8 cellular contexts compared by ENCODE assay signal in genomic region chr14:92135269-92135668, GRCh38. TPM values are rescaled to one million over a fixed set of nuclear protein-coding genes. Genes with fewer than 3 reads are reported as not detected.
DNase-seq lines count a peak whose midpoint lies in the region; ATAC-seq, FAIRE-seq and TF ChIP-seq lines count a peak whose summit lies in the region.

No MANE protein-coding gene starts in this region.

- TF ChIP-seq RAD21 in neural cell (conservative IDR thresholded peaks at IDR 0.05) = peak; percentile 90

- no peaks in the 10 kb centered on the region for H3K79me2 ChIP-seq in neural cell (replicated peaks; ENCODE audit: insufficient read depth, low read length)

- TF ChIP-seq CTCF in NB4 (IDR thresholded peaks at IDR 0.05; ENCODE audit: low read depth, low read length) (peak; percentile 26), cardiac fibroblast (IDR thresholded peaks at IDR 0.05; ENCODE audit: low read depth, low read length) (peak; percentile 48), neural cell (IDR thresholded peaks at IDR 0.05; ENCODE audit: poor library complexity, severe bottlenecking) (peak; percentile 87)

- H3K9me3 ChIP-seq in neural cell (ENCODE audit: low read length) = no peaks in the 10 kb centered on the region

- no peak for ATAC-seq in HG03469 (IDR thresholded peaks at IDR 0.05; ENCODE audit: unreplicated experiment)
- ATAC-seq in HG02610 (IDR thresholded peaks at IDR 0.05; ENCODE audit: unreplicated experiment) = no peak

- H4K20me1 ChIP-seq in neural cell (ENCODE audit: insufficient read depth) = no peaks in the 10 kb centered on the region

- H3K4me2 ChIP-seq in neural cell (ENCODE audit: low read length) = no peak overlapping the region

- H2AFZ ChIP-seq in neural cell (ENCODE audit: low read depth, low read length) = no peak overlapping the region

- H3K9me2 ChIP-seq in neural cell (ENCODE audit: insufficient read depth, low read length) = no peaks in the 10 kb centered on the region

- H3K27me3 ChIP-seq in neural cell (ENCODE audit: insufficient read depth, low read depth, low read length) = no peaks in the 10 kb centered on the region

- no peak overlapping the region for H3K27ac ChIP-seq in neural cell (ENCODE audit: low read length)

- no peaks in the 10 kb centered on the region for H3K36me3 ChIP-seq in neural cell (ENCODE audit: insufficient read depth, low read length)

- DNase-seq in EH (ENCODE audit: low read depth) (peak; percentile 53), NB4 (ENCODE audit: low read depth) (peak; percentile 27), cardiac fibroblast (ENCODE audit: low read depth in 2 of 2) (peak; percentile 63 to 67), GM19239 (ENCODE audit: insufficient read length, low spot score) (no peak)
- DNase-seq in stimulated activated CD4-positive, alpha-beta T cell treated with anti-CD3 and anti-CD28 coated beads, Interleukin-1b, Interleukin-23, amount 100 ng/mL, for 48 hours = no peak

- H3F3A ChIP-seq in neural cell (ENCODE audit: insufficient read depth, low read length, poor library complexity, severe bottlenecking) = no peaks in the 10 kb centered on the region

- H3K4me3 ChIP-seq in NB4 (ENCODE audit: low read depth, low read length) (no peak overlapping the region), cardiac fibroblast (replicated peaks in 1 of 2; ENCODE audit: low read depth in 2 of 2, low read length in 2 of 2) (no peak overlapping the region), neural cell (ENCODE audit: low read length) (no peak overlapping the region)

- no peak for TF ChIP-seq EP300 in neural cell (conservative IDR thresholded peaks at IDR 0.05; ENCODE audit: poor library complexity, severe bottlenecking)

- no peak overlapping the region for H3K9ac ChIP-seq in neural cell (ENCODE audit: low read length)

- no peak for FAIRE-seq in GM19239 (lab: Jason Lieb, UNC)

- no peak for TF ChIP-seq POLR2A in NB4 (IDR thresholded peaks at IDR 0.05; ENCODE audit: extremely low read depth, insufficient read length)

TF ChIP-seq in neural cell, 6 proteins besides CTCF, POLR2A, EP300 and RAD21:
- TF ChIP-seq POLR2AphosphoS5 (IDR thresholded peaks at IDR 0.05) (no peak), SMC3 (conservative IDR thresholded peaks at IDR 0.05; ENCODE audit: poor library complexity) (peak; percentile 92)
TF ChIP-seq in neural cell: peak in this region for 1.

RNA-seq across cellular contexts. Expression of gene CPSF2, which starts 13.5 kb away (rescaled TPM):
- polyA plus RNA-seq in neural cell = 18.5 and 20.4 TPM in 2 replicates
- 36.8 and 43.5 TPM in 2 replicates for polyA minus RNA-seq in neural cell

RNA-seq across cellular contexts. Expression of gene NDUFB1, which starts 13.8 kb away (rescaled TPM):
- 1,184 and 1,224 TPM in 2 replicates for polyA plus RNA-seq in neural cell
- 87.5 and 107 TPM in 2 replicates for polyA minus RNA-seq in neural cell

RNA-seq across cellular contexts. Expression of gene ATXN3, which starts 28.9 kb away (rescaled TPM):
- 16.7 and 30.5 TPM in 2 replicates for polyA plus RNA-seq in neural cell
- 40.7 and 64.6 TPM in 2 replicates for polyA minus RNA-seq in neural cell

Comparison
In these comparisons a context has a peak if more than half of its experiments do, and no peak if none do; other contexts are left out.
1. DNase-seq: peak in EH (single experiment), NB4 (single experiment) and cardiac fibroblast (2 of 2); none in GM19239 (single experiment) and stimulated activated CD4-positive, alpha-beta T cell treated with anti-CD3 and anti-CD28 coated beads, Interleukin-1b, Interleukin-23, amount 100 ng/mL, for 48 hours (single experiment).
2. CTCF ChIP-seq: peak in every context shown above with its lines; median percentile 87 in neural cell; 48 in cardiac fibroblast; 26 in NB4.